In genomic region chr12:98515368-98516183, GRCh38 we compare ENCODE assay signal across 8 cellular contexts. TPM values are rescaled to one million over a fixed set of nuclear protein-coding genes. Genes with fewer than 3 reads are reported as not detected.
DNase-seq lines count a peak whose midpoint lies in the region; ATAC-seq and TF ChIP-seq lines count a peak whose summit lies in the region.

A gene with protein sequence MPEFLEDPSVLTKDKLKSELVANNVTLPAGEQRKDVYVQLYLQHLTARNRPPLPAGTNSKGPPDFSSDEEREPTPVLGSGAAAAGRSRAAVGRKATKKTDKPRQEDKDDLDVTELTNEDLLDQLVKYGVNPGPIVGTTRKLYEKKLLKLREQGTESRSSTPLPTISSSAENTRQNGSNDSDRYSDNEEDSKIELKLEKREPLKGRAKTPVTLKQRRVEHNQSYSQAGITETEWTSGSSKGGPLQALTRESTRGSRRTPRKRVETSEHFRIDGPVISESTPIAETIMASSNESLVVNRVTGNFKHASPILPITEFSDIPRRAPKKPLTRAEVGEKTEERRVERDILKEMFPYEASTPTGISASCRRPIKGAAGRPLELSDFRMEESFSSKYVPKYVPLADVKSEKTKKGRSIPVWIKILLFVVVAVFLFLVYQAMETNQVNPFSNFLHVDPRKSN (plus strand): TSS chr12:98515590. CDS start chr12:98515868, 278 bp downstream.

- H3K36me3 ChIP-seq in left lung = no peaks in the 10 kb centered on the region

- intact Hi-C loops in left lung (cut with DNase I) = loop anchor here in 1 of 2 donors (5.0 kb wide), 1 partner anchor 93 kb away; no protein-coding TSS in a partner anchor

- H3K9me3 ChIP-seq in left lung = no peaks in the 10 kb centered on the region

- ATAC-seq in GM19438 (IDR thresholded peaks at IDR 0.05; ENCODE audit: low read depth, unreplicated experiment) (peak; percentile 58), HG03571 (IDR thresholded peaks at IDR 0.05; ENCODE audit: unreplicated experiment) (peak; percentile 84), left lung (peak; percentile 97)

- peak within 1 kb of the TSS; percentile 94 to 96 for H3K27ac ChIP-seq in left lung

- peak within 1 kb of the TSS; percentile 85 to 95 for H3K4me3 ChIP-seq in left lung

- peaks cover 6 to 58% of the 10 kb centered on the region in 2 donors for H3K4me1 ChIP-seq in left lung

- TF ChIP-seq CTCF in left lung (IDR thresholded peaks at IDR 0.05) = no peak

- peak; percentile 99 for DNase-seq in CD1c-positive myeloid dendritic cell (ENCODE audit: extremely low spot score)
- peak; percentile 91 for DNase-seq in NCI-H774 (lab: John Stamatoyannopoulos, UW)
- DNase-seq in activated CD4-positive, alpha-beta T cell treated with anti-CD3 and anti-CD28 coated beads, Interleukin-2, amount 50 U/mL, for 24 hours (ENCODE audit: low read depth in 1 of 2, low spot score in 1 of 2) = peak; percentile 91 to 96
- DNase-seq in dedifferentiated amniotic fluid mesenchymal stem cell (ENCODE audit: extremely low spot score) = peak; percentile 87
- peak; percentile 91 to 95 for DNase-seq in left lung
- peak; percentile 95 for DNase-seq in stimulated activated CD4-positive, alpha-beta T cell treated with anti-CD3 and anti-CD28 coated beads, Interleukin-2, amount 100 ng/mL, for 4 hours (ENCODE audit: low read depth)

- no peaks in the 10 kb centered on the region for H3K27me3 ChIP-seq in left lung

RNA-seq across cellular contexts. Expression of the gene that starts here (rescaled TPM):
- total RNA-seq in left lung = 10 to 100 TPM; 53.4 to 60.2 TPM

Comparison
In these comparisons a context has a peak if more than half of its experiments do, and no peak if none do; other contexts are left out.
1. Peak in every context shown above with its lines: DNase-seq, ATAC-seq, H3K4me3 ChIP-seq and H3K27ac ChIP-seq.